Comparison of ENCODE assay signal across 25 cellular contexts in the genomic region with DNA sequence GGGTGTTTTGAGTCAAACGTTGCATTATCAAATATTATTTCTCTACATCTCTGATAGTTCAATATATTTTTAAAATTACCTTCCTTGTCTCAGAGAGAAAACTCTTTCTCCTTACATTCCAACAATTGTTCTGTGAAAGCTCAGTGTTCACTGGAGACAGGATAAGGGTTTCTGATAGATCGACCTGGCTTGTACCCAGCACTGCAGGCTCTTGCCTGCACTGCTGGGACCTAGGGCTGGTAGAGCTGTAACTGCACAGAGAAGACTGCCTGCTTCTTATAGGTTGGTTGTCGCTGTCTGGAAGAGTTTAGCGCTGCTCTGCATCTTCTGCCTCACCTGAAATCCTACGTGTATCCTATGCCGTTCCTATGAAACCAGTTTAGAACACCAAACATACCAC.
DNase-seq lines count a peak whose midpoint lies in the region; ATAC-seq, FAIRE-seq and TF ChIP-seq lines count a peak whose summit lies in the region.
"Had no signal": no experiment of that assay in that cellular context is flagged by ENCODE, and none has a peak within 500 bp of the region (broad histone marks: within the 10 kb centered on the region; RNA-seq: fewer than 3 reads in every experiment).

No MANE protein-coding gene starts in this region.

- H3K4me1 ChIP-seq in IMR-90 (ENCODE audit: control insufficient read depth, insufficient read depth, low read length) = peaks cover 12% of the 10 kb centered on the region
- H3K4me1 ChIP-seq in RWPE2 (ENCODE audit: insufficient read depth, poor library complexity, severe bottlenecking) = no peaks in the 10 kb centered on the region
- peaks cover 0 to 3% (median 0%) of the 10 kb centered on the region in 4 experiments; a peak in 1 of 7 replicates for H3K4me1 ChIP-seq in H1 (replicated peaks in 1 of 4; ENCODE audit: control insufficient read depth in 3 of 4, insufficient read depth in 4 of 4, low read length in 3 of 4)
- H3K4me1 ChIP-seq in trophoblast cell (ENCODE audit: control insufficient read depth in 1 of 2, insufficient read depth in 2 of 2, low read length in 2 of 2) = peaks cover 0 to 4% of the 10 kb centered on the region in 2 experiments

- H3K27ac Mint-ChIP-seq in naive thymus-derived CD8-positive, alpha-beta T cell = no peak overlapping the region
- H3K27ac Mint-ChIP-seq: CD4-positive, alpha-beta memory T cell had no signal

- no peaks in the 10 kb centered on the region for H3K4me1 Mint-ChIP-seq in naive thymus-derived CD8-positive, alpha-beta T cell
- H3K4me1 Mint-ChIP-seq: CD4-positive, alpha-beta memory T cell had no signal

- peak overlapping the region; percentile 77 for H3K4ac ChIP-seq in IMR-90 (ENCODE audit: low read depth, low read length)
- no peak overlapping the region for H3K4ac ChIP-seq in H1 (replicated peaks; ENCODE audit: insufficient read length, low read depth, low read length)
- H3K4ac ChIP-seq in trophoblast cell (ENCODE audit: low read depth, low read length) = no peak overlapping the region

- TF ChIP-seq EP300 in H1 (IDR thresholded peaks at IDR 0.05; ENCODE audit: borderline replicate concordance in 1 of 2, low read depth in 2 of 2, low read length in 2 of 2) = no peak

- ATAC-seq in IMR-90 (ENCODE audit: low read depth) = no peak
- ATAC-seq in RWPE2 (ENCODE audit: low read depth) = peak; percentile 21; the same call in 1 of the 3 replicates
- ATAC-seq in HG02588 (IDR thresholded peaks at IDR 0.05; ENCODE audit: unreplicated experiment) = no peak
- no peak for ATAC-seq in naive thymus-derived CD8-positive, alpha-beta T cell
- ATAC-seq: HepG2, K562 had no signal

- H3K14ac ChIP-seq in IMR-90 (replicated peaks; ENCODE audit: low read depth, low read length) (peak overlapping the region; percentile 60), H1 (ENCODE audit: insufficient read length) (no peak overlapping the region), trophoblast cell (ENCODE audit: low read length) (no peak overlapping the region)

- H3K27me3 ChIP-seq in IMR-90 (ENCODE audit: control insufficient read depth, insufficient read depth, low read length) = no peaks in the 10 kb centered on the region
- no peaks in the 10 kb centered on the region for H3K27me3 ChIP-seq in RWPE2 (ENCODE audit: insufficient read depth, poor library complexity, severe bottlenecking)
- H3K27me3 ChIP-seq in H1 (replicated peaks in 1 of 4; ENCODE audit: control insufficient read depth in 3 of 4, extremely low read depth in 1 of 4, insufficient read depth in 3 of 4, low read length in 3 of 4) = peaks cover 0 to 1% (median 0%) of the 10 kb centered on the region in 4 experiments; a peak in 1 of 7 replicates
- H3K27me3 ChIP-seq in trophoblast cell (ENCODE audit: insufficient read depth, low read length) = no peaks in the 10 kb centered on the region

- H3K4me3 ChIP-seq in IMR-90 (ENCODE audit: insufficient read depth, low read depth, low read length) (no peak overlapping the region), RWPE2 (ENCODE audit: severe bottlenecking) (no peak overlapping the region), H1 (ENCODE audit: extremely low read depth in 1 of 4, insufficient read depth in 2 of 4, low read depth in 3 of 4, low read length in 4 of 4) (no peak overlapping the region), trophoblast cell (ENCODE audit: low read depth, low read length) (no peak overlapping the region)
- H3K4me3 ChIP-seq: K562 had no signal

- FAIRE-seq in H1 (lab: Jason Lieb, UNC) = no peak
- FAIRE-seq: HepG2, K562 had no signal

- CTCF ChIA-PET in IMR-90 (lab: Yijun Ruan, JAX) (no interaction called here), H1 (lab: Charles Lee; ENCODE audit: partially characterized antibody) (interaction anchor here (1.2 to 1.3 kb wide), 3 partner anchors 9 to 228 kb away, joined by 3 to 4 read pairs (median 3); no protein-coding TSS in a partner anchor)

- WGBS in IMR-90 (ENCODE audit: extremely low coverage in 2 of 2, insufficient read length in 1 of 2), 2 experiments = no CpG with 5 or more reads among the region's 6 CpGs
- 88% methylated on average over 6 of the region's 6 CpGs; no CpG with 5 or more reads in 1 of the 2 experiments for WGBS in H1 (ENCODE audit: extremely low coverage in 1 of 2, insufficient coverage in 1 of 2, insufficient read length in 1 of 2, insufficient replicate concordance in 2 of 2, low coverage in 1 of 2, low lambda C conversion rate in 2 of 2, missing lambda C conversion rate in 1 of 2), 2 experiments
- no CpG with 5 or more reads among the region's 6 CpGs for WGBS in trophoblast cell (ENCODE audit: extremely low coverage, insufficient coverage, insufficient read length)

- H3K18ac ChIP-seq in IMR-90 (ENCODE audit: low read depth, low read length) (peak overlapping the region; percentile 2; the same call in 1 of the 2 replicates), H1 (ENCODE audit: extremely low read depth, low read length) (no peak overlapping the region), trophoblast cell (ENCODE audit: low read length) (no peak overlapping the region)

- in situ Hi-C loops in IMR-90 (cut with MboI; ENCODE audit: low sequenced_read_pairs) = no loop called here

- dilution Hi-C loops in IMR-90 (cut with HindIII; ENCODE audit: low sequenced_read_pairs, unreplicated experiment) = no loop called here

- H2BK20ac ChIP-seq in IMR-90 (ENCODE audit: low read depth, low read length) = peak overlapping the region; percentile 93
- H2BK20ac ChIP-seq in H1 (ENCODE audit: low read length) = 0 out of 2 replicates have a peak overlapping the region, but pooled peaks have one; percentile 37

- POLR2A ChIA-PET in IMR-90 (lab: Charles Lee; ENCODE audit: unreplicated experiment) (no interaction called here), H1 (lab: Charles Lee; ENCODE audit: partially characterized antibody) (no interaction called here)
- POLR2A ChIA-PET in naive thymus-derived CD8-positive, alpha-beta T cell (lab: Charles Lee) = no interaction called here

- H3K9me3 ChIP-seq in IMR-90 (ENCODE audit: control insufficient read depth, insufficient read depth, low read length) = no peaks in the 10 kb centered on the region; the same call in 1 of the 2 replicates
- no peaks in the 10 kb centered on the region for H3K9me3 ChIP-seq in RWPE2 (ENCODE audit: severe bottlenecking)
- H3K9me3 ChIP-seq in H1 (ENCODE audit: insufficient read depth in 2 of 2, low read depth in 1 of 2, low read length in 1 of 2) = no peaks in the 10 kb centered on the region
- H3K9me3 ChIP-seq in trophoblast cell (ENCODE audit: insufficient read depth, low read depth, low read length) = no peaks in the 10 kb centered on the region

- no peak overlapping the region for H2AK9ac ChIP-seq in IMR-90 (replicated peaks; ENCODE audit: low read depth, low read length, poor library complexity)

- H3K9ac ChIP-seq in IMR-90 (ENCODE audit: low read depth, low read length) = peak overlapping the region; percentile 54; the same call in 1 of the 2 replicates
- no peak overlapping the region for H3K9ac ChIP-seq in H1 (replicated peaks in 1 of 4; ENCODE audit: extremely low read depth in 1 of 4, low read depth in 3 of 4, low read length in 3 of 4)
- H3K9ac ChIP-seq in trophoblast cell (ENCODE audit: low read length) = no peak overlapping the region

- intact Hi-C loops in IMR-90 (cut with micrococcal nuclease) = no loop called here

- H3K79me1 ChIP-seq in IMR-90 (ENCODE audit: low read depth in 1 of 2, low read length in 2 of 2) (0 out of 4 replicates have a peak, but pooled peaks cover 0 to 3% of the 10 kb centered on the region in 2 experiments), H1 (ENCODE audit: low read depth, low read length) (no peaks in the 10 kb centered on the region), trophoblast cell (ENCODE audit: low read length) (peaks cover 7% of the 10 kb centered on the region)

- H3K23ac ChIP-seq in IMR-90 (ENCODE audit: low read depth, low read length) (no peak overlapping the region; the same call in 1 of the 2 replicates), H1 (ENCODE audit: insufficient read length) (no peak overlapping the region), trophoblast cell (ENCODE audit: low read length) (no peak overlapping the region)

- H3K36me3 ChIP-seq in IMR-90 (ENCODE audit: control insufficient read depth, insufficient read depth, low read length) (no peaks in the 10 kb centered on the region), RWPE2 (ENCODE audit: low read depth) (no peaks in the 10 kb centered on the region), H1 (ENCODE audit: control insufficient read depth in 2 of 4, insufficient read depth in 4 of 4, low read length in 3 of 4) (no peaks in the 10 kb centered on the region), trophoblast cell (ENCODE audit: control insufficient read depth in 1 of 2, insufficient read depth in 2 of 2, low read length in 2 of 2) (no peaks in the 10 kb centered on the region)

- H2BK15ac ChIP-seq in IMR-90 (ENCODE audit: low read depth, low read length) (peak overlapping the region; percentile 98), H1 (ENCODE audit: low read length) (no peak overlapping the region)

- H2BK120ac ChIP-seq in IMR-90 (ENCODE audit: low read depth, low read length) = peak overlapping the region; percentile 89
- H2BK120ac ChIP-seq in H1 (replicated peaks; ENCODE audit: low read depth, low read length) = no peak overlapping the region
- H2BK120ac ChIP-seq in trophoblast cell (ENCODE audit: insufficient read depth, low read length, poor library complexity) = no peak overlapping the region

- TF ChIP-seq CTCF in IMR-90 (conservative IDR thresholded peaks at IDR 0.05; ENCODE audit: low read depth, low read length) (no peak), RWPE2 (IDR thresholded peaks at IDR 0.05; ENCODE audit: poor library complexity, severe bottlenecking) (no peak), H1 (IDR thresholded peaks at IDR 0.05; ENCODE audit: control extremely low read depth in 1 of 3, insufficient read depth in 1 of 3, low read depth in 1 of 3, low read length in 3 of 3) (no peak)

- BruUV-seq in IMR-90 (replicated peaks; lab: Mats Ljungman, UMichigan) = no TSS peak

- peaks cover 3% of the 10 kb centered on the region for H3K9me1 ChIP-seq in IMR-90 (ENCODE audit: insufficient read depth, low read length)

- no peaks in the 10 kb centered on the region for H3K36me3 Mint-ChIP-seq in naive thymus-derived CD8-positive, alpha-beta T cell
- H3K36me3 Mint-ChIP-seq: CD4-positive, alpha-beta memory T cell had no signal

- H2BK12ac ChIP-seq in H1 (ENCODE audit: low read depth, low read length) (no peak overlapping the region), trophoblast cell (ENCODE audit: low read length) (peak overlapping the region; percentile 82)

- H3K4me3 Mint-ChIP-seq in naive thymus-derived CD8-positive, alpha-beta T cell = no peak overlapping the region
- H3K4me3 Mint-ChIP-seq: CD4-positive, alpha-beta memory T cell had no signal

- H4K8ac ChIP-seq in IMR-90 (ENCODE audit: low read depth in 2 of 2, low read length in 2 of 2) (peak overlapping the region; percentile 48 to 89), H1 (ENCODE audit: extremely low read depth, insufficient read depth, low read length) (no peak overlapping the region), trophoblast cell (ENCODE audit: low read depth, low read length) (no peak overlapping the region)

- DNase-seq in IMR-90 = no peak
- DNase-seq in RWPE2 (ENCODE audit: low spot score) = no peak
- DNase-seq in H1 (ENCODE audit: low read depth in 1 of 2, low spot score in 2 of 2) = no peak
- peak in 1 of 2 donors; percentile 26 for DNase-seq in trophoblast cell
- DNase-seq in NK-92 treated with Interleukin-12 subunit alpha and Interleukin-12 subunit beta, amount 100 ng/mL, for 24 hours (lab: John Stamatoyannopoulos, UW) = no peak
- no peak for DNase-seq in naive thymus-derived CD8-positive, alpha-beta T cell
- DNase-seq: C1 segment of cervical spinal cord; CD4-positive, alpha-beta memory T cell; COR-L47; DMS53; GOT3; HCEC 1CT; Kasumi-1; NCI-H1105; NCI-H1436 treated with DMSO at 0.1 percent for 48 hours; NCI-H187 treated with DMSO at 0.1 percent for 48 hours; NCI-H2171 treated with DMSO at 0.1 percent for 48 hours; NCI-H446; NCI-H526 treated with DMSO at 0.1 percent for 48 hours; SHP77 treated with DMSO at 0.1 percent for 48 hours; SW 1271 had no signal

- no peak overlapping the region for H3K56ac ChIP-seq in IMR-90 (ENCODE audit: extremely low read depth, insufficient read depth, low read length)
- no peak overlapping the region for H3K56ac ChIP-seq in H1 (replicated peaks; ENCODE audit: insufficient read length, low read depth, low read length)

- peaks cover 0 to 1% (median 0%) of the 10 kb centered on the region in 9 donors for H3K9me3 Mint-ChIP-seq in naive thymus-derived CD8-positive, alpha-beta T cell

- no peaks in the 10 kb centered on the region for H3K23me2 ChIP-seq in H1 (ENCODE audit: low read depth, low read length)

- peak overlapping the region; percentile 90 for H4K91ac ChIP-seq in IMR-90 (ENCODE audit: insufficient read depth, low read depth, low read length)
- no peak overlapping the region for H4K91ac ChIP-seq in H1 (replicated peaks; ENCODE audit: insufficient read length, low read length)
- H4K91ac ChIP-seq in trophoblast cell (ENCODE audit: low read depth, low read length) = peak overlapping the region; percentile 57

- TF ChIP-seq RAD21 in IMR-90 (IDR thresholded peaks at IDR 0.05; ENCODE audit: low read length) = no peak
- no peak for TF ChIP-seq RAD21 in H1 (IDR thresholded peaks at IDR 0.05 in 1 of 2, conservative IDR thresholded peaks at IDR 0.05 in 1 of 2; ENCODE audit: low read depth in 2 of 2, low read length in 2 of 2)

- H3K27me3 Mint-ChIP-seq in naive thymus-derived CD8-positive, alpha-beta T cell = peaks cover 1 to 7% (median 4%) of the 10 kb centered on the region in 5 donors
- H3K27me3 Mint-ChIP-seq: CD4-positive, alpha-beta memory T cell had no signal

- H2AFZ ChIP-seq in IMR-90 (replicated peaks; ENCODE audit: low read length, poor library complexity) (peak overlapping the region; percentile 53), H1 (ENCODE audit: low read length) (peak overlapping the region; percentile 95), trophoblast cell (ENCODE audit: insufficient read depth, low read length, poor library complexity) (no peak overlapping the region)

- H4K5ac ChIP-seq in IMR-90 (ENCODE audit: low read depth, low read length) = no peak overlapping the region
- no peak overlapping the region for H4K5ac ChIP-seq in H1 (ENCODE audit: insufficient read length, low read depth, low read length)

- H4K20me1 ChIP-seq in IMR-90 (ENCODE audit: insufficient read depth, low read length) = no peaks in the 10 kb centered on the region
- no peaks in the 10 kb centered on the region for H4K20me1 ChIP-seq in H1 (replicated peaks in 1 of 2; ENCODE audit: control insufficient read depth in 1 of 2, insufficient read depth in 2 of 2, low read length in 2 of 2)

- H3K79me2 ChIP-seq in H1 (ENCODE audit: control insufficient read depth in 1 of 2, insufficient read depth in 2 of 2, low read length in 2 of 2) = no peaks in the 10 kb centered on the region
- no peaks in the 10 kb centered on the region for H3K79me2 ChIP-seq in trophoblast cell (ENCODE audit: control insufficient read depth, insufficient read depth, low read length, poor library complexity)

- H3K4me2 ChIP-seq in IMR-90 (ENCODE audit: low read depth, low read length) = no peak overlapping the region
- H3K4me2 ChIP-seq in H1 (ENCODE audit: insufficient read depth in 1 of 2, low read depth in 2 of 2, low read length in 2 of 2) = no peak overlapping the region
- H3K4me2 ChIP-seq in trophoblast cell (ENCODE audit: low read length) = no peak overlapping the region

- H3K27ac ChIP-seq in IMR-90 (ENCODE audit: insufficient read depth, low read length) (no peak overlapping the region), RWPE2 (ENCODE audit: poor library complexity, severe bottlenecking) (no peak overlapping the region), H1 (ENCODE audit: low read depth, low read length) (no peak overlapping the region), trophoblast cell (ENCODE audit: low read depth, low read length) (no peak overlapping the region)
- H3K27ac ChIP-seq: RWPE1 had no signal

- H2AK5ac ChIP-seq in IMR-90 (ENCODE audit: low read depth, low read length) (peak overlapping the region; percentile 78), H1 (ENCODE audit: low read depth, low read length) (no peak overlapping the region), trophoblast cell (ENCODE audit: low read length) (no peak overlapping the region)

- no peak for TF ChIP-seq POLR2A in IMR-90 (IDR thresholded peaks at IDR 0.05; ENCODE audit: low read depth, low read length)
- no peak for TF ChIP-seq POLR2A in H1 (IDR thresholded peaks at IDR 0.05; ENCODE audit: control extremely low read depth in 1 of 2, low read depth in 2 of 2, low read length in 2 of 2)

- no peak overlapping the region for H4K12ac ChIP-seq in trophoblast cell (ENCODE audit: low read depth, low read length)

- H2BK5ac ChIP-seq in IMR-90 (ENCODE audit: low read depth, low read length, poor library complexity, severe bottlenecking) = peak overlapping the region; percentile 4
- no peak overlapping the region for H2BK5ac ChIP-seq in H1 (ENCODE audit: low read depth, low read length)
- peak overlapping the region; percentile 1 for H2BK5ac ChIP-seq in trophoblast cell (ENCODE audit: low read depth, low read length, poor library complexity)

Comparison
In these comparisons a context has a peak if more than half of its experiments do, and no peak if none do; other contexts are left out.
1. H4K8ac ChIP-seq: peak in IMR-90 (2 of 2); none in H1 (single experiment) and trophoblast cell (single experiment).